Comparison of ENCODE assay signal across 22 cellular contexts in genomic region chr4:135243960-135244561, GRCh38.
DNase-seq lines count a peak whose midpoint lies in the region; ATAC-seq and TF ChIP-seq lines count a peak whose summit lies in the region.
"Had no signal": no experiment of that assay in that cellular context is flagged by ENCODE, and none has a peak within 500 bp of the region (broad histone marks: within the 10 kb centered on the region; RNA-seq: fewer than 3 reads in every experiment).

No MANE protein-coding gene starts in this region.

- peaks cover 7% of the 10 kb centered on the region for H3K9me3 Mint-ChIP-seq in CD8-positive, alpha-beta T cell
- H3K9me3 Mint-ChIP-seq: activated CD4-positive, alpha-beta T cell treated with anti-CD3 and anti-CD28 coated beads, Interleukin-2, amount 10 ng/mL, durations not matched to agents 7 days and 5 days; CD4-positive, alpha-beta T cell had no signal

- no peak overlapping the region for H3K9ac ChIP-seq in OCI-LY3 (ENCODE audit: low read length)
- H3K9ac ChIP-seq: GM23248 had no signal

- H3K4me3 ChIP-seq in OCI-LY3 (ENCODE audit: low read length) (no peak overlapping the region), fibroblast of mammary gland (ENCODE audit: control insufficient read depth, low read depth, low read length) (no peak overlapping the region), osteoblast (ENCODE audit: insufficient read depth, low read length) (no peak overlapping the region)
- no peak overlapping the region for H3K4me3 ChIP-seq in CD8-positive, alpha-beta T cell (ENCODE audit: low read depth, low read length)
- H3K4me3 ChIP-seq: GM12878, GM23248, skin epidermis, tibial artery had no signal

- CTCF ChIA-PET in CD8-positive, alpha-beta T cell (lab: Charles Lee) = no interaction called here

- no peak overlapping the region for H3K4me2 ChIP-seq in OCI-LY3 (ENCODE audit: low read length)
- no peak overlapping the region for H3K4me2 ChIP-seq in osteoblast (ENCODE audit: insufficient read depth, low read length)

- H3K36me3 ChIP-seq in OCI-LY3 (replicated peaks; ENCODE audit: low read depth, low read length) (no peaks in the 10 kb centered on the region), osteoblast (ENCODE audit: insufficient read depth, low read length) (no peaks in the 10 kb centered on the region)
- H3K36me3 ChIP-seq in CD8-positive, alpha-beta T cell (ENCODE audit: insufficient read depth, low read length) = no peaks in the 10 kb centered on the region
- H3K36me3 ChIP-seq: tibial artery had no signal

- H3K27me3 Mint-ChIP-seq in CD8-positive, alpha-beta T cell (ENCODE audit: low read depth) = no peaks in the 10 kb centered on the region
- H3K27me3 Mint-ChIP-seq: activated CD4-positive, alpha-beta T cell treated with anti-CD3 and anti-CD28 coated beads, Interleukin-2, amount 10 ng/mL, durations not matched to agents 7 days and 5 days; activated naive CD8-positive, alpha-beta T cell; CD4-positive, alpha-beta T cell; naive B cell had no signal

- H3K79me2 ChIP-seq in OCI-LY3 (ENCODE audit: low read length) = no peaks in the 10 kb centered on the region
- no peaks in the 10 kb centered on the region for H3K79me2 ChIP-seq in osteoblast (ENCODE audit: insufficient read depth, low read length)

- no peak overlapping the region for H3K27ac Mint-ChIP-seq in CD8-positive, alpha-beta T cell
- H3K27ac Mint-ChIP-seq: activated CD4-positive, alpha-beta T cell treated with anti-CD3 and anti-CD28 coated beads, Interleukin-2, amount 10 ng/mL, durations not matched to agents 7 days and 5 days; activated naive CD8-positive, alpha-beta T cell; CD4-positive, alpha-beta T cell; naive B cell had no signal

- H3K36me3 Mint-ChIP-seq in CD8-positive, alpha-beta T cell = no peaks in the 10 kb centered on the region
- H3K36me3 Mint-ChIP-seq: activated naive CD8-positive, alpha-beta T cell; naive B cell had no signal

- H3K27me3 ChIP-seq in OCI-LY3 (ENCODE audit: low read depth, low read length) (no peaks in the 10 kb centered on the region), osteoblast (ENCODE audit: insufficient read depth, low read length) (no peaks in the 10 kb centered on the region)
- no peaks in the 10 kb centered on the region for H3K27me3 ChIP-seq in CD8-positive, alpha-beta T cell (ENCODE audit: insufficient read depth, low read length)
- H3K27me3 ChIP-seq: tibial artery had no signal

- H3K4me1 ChIP-seq in OCI-LY3 (ENCODE audit: low read length) (no peaks in the 10 kb centered on the region), osteoblast (ENCODE audit: insufficient read depth, low read length) (no peaks in the 10 kb centered on the region)
- H3K4me1 ChIP-seq in CD8-positive, alpha-beta T cell (ENCODE audit: insufficient read depth, low read length) = no peaks in the 10 kb centered on the region
- H3K4me1 ChIP-seq: tibial artery had no signal

- H3K4me1 Mint-ChIP-seq in CD8-positive, alpha-beta T cell (ENCODE audit: low read depth) = no peaks in the 10 kb centered on the region
- H3K4me1 Mint-ChIP-seq: activated CD4-positive, alpha-beta T cell treated with anti-CD3 and anti-CD28 coated beads, Interleukin-2, amount 10 ng/mL, durations not matched to agents 7 days and 5 days; naive B cell had no signal

- no peak overlapping the region for H3K4me3 Mint-ChIP-seq in CD8-positive, alpha-beta T cell
- H3K4me3 Mint-ChIP-seq: activated CD4-positive, alpha-beta T cell treated with anti-CD3 and anti-CD28 coated beads, Interleukin-2, amount 10 ng/mL, durations not matched to agents 7 days and 5 days; activated naive CD8-positive, alpha-beta T cell; CD4-positive, alpha-beta T cell; naive B cell had no signal

- peak overlapping the region; percentile 10; the same call in 1 of the 2 replicates for H2AFZ ChIP-seq in OCI-LY3 (ENCODE audit: low read depth, low read length)
- H2AFZ ChIP-seq in osteoblast (ENCODE audit: low read length) = no peak overlapping the region
- H2AFZ ChIP-seq: GM23248 had no signal

- H3K9me3 ChIP-seq in OCI-LY3 (ENCODE audit: insufficient read depth, low read length) (no peaks in the 10 kb centered on the region), osteoblast (ENCODE audit: low read depth, low read length) (no peaks in the 10 kb centered on the region)
- H3K9me3 ChIP-seq in CD8-positive, alpha-beta T cell (ENCODE audit: low read length) = no peaks in the 10 kb centered on the region
- H3K9me3 ChIP-seq: tibial artery had no signal

- ATAC-seq in HG03460 (IDR thresholded peaks at IDR 0.05; ENCODE audit: unreplicated experiment) = no peak
- ATAC-seq in CD8-positive, alpha-beta T cell = no peak
- ATAC-seq in left ventricle myocardium superior = no peak
- ATAC-seq: GM12878 had no signal

- TF ChIP-seq CTCF in OCI-LY3 (IDR thresholded peaks at IDR 0.05; ENCODE audit: low read depth, low read length) (no peak), fibroblast of mammary gland (conservative IDR thresholded peaks at IDR 0.05; ENCODE audit: control insufficient read depth, insufficient read depth, low read depth, low read length) (no peak), osteoblast (IDR thresholded peaks at IDR 0.05; ENCODE audit: extremely low read depth, low read depth, low read length) (no peak)
- no peak for TF ChIP-seq CTCF in CD8-positive, alpha-beta T cell (IDR thresholded peaks at IDR 0.05)

- H3K27ac ChIP-seq in OCI-LY3 (ENCODE audit: low read length) = no peak overlapping the region
- no peak overlapping the region for H3K27ac ChIP-seq in osteoblast (ENCODE audit: low read depth, low read length)
- no peak overlapping the region for H3K27ac ChIP-seq in CD8-positive, alpha-beta T cell (ENCODE audit: low read depth, low read length)
- H3K27ac ChIP-seq: 22Rv1, GM23248, skin epidermis, tibial artery had no signal

- POLR2A ChIA-PET in CD8-positive, alpha-beta T cell (lab: Charles Lee) = no interaction called here

- DNase-seq in NCI-H2171 treated with DMSO at 0.1 percent for 48 hours (lab: John Stamatoyannopoulos, UW) = peak; percentile 1
- DNase-seq in NCI-H2171 (lab: John Stamatoyannopoulos, UW) = no peak
- DNase-seq in fibroblast of mammary gland (ENCODE audit: low read depth) = peak; percentile 1
- DNase-seq in osteoblast (ENCODE audit: insufficient read length, low spot score, missing footprints) = no peak
- no peak for DNase-seq in CD8-positive, alpha-beta T cell
- no peak for DNase-seq in left ventricle myocardium superior
- DNase-seq: activated CD4-positive, alpha-beta T cell treated with anti-CD3 and anti-CD28 coated beads, Interleukin-2, amount 10 ng/mL, durations not matched to agents 7 days and 5 days; activated T-cell treated with anti-CD3 and anti-CD28 coated beads, Interleukin-2, amount 50 U/mL, for 1 hour; CD4-positive, alpha-beta T cell; GM23248; naive B cell; NCI-H1694; NCI-H446 treated with DMSO at 0.1 percent for 48 hours; OCI-M1; posterior cingulate gyrus; tibial artery had no signal

- intact Hi-C loops in CD8-positive, alpha-beta T cell (cut with DNase I, micrococcal nuclease) = no loop called here
- intact Hi-C loops in left ventricle myocardium superior (cut with micrococcal nuclease) = no loop called here

- H4K20me1 ChIP-seq in OCI-LY3 (ENCODE audit: insufficient read depth, low read length) (no peaks in the 10 kb centered on the region), osteoblast (ENCODE audit: insufficient read depth, low read length) (no peaks in the 10 kb centered on the region)

Comparison
In these comparisons a context has a peak if more than half of its experiments do, and no peak if none do; other contexts are left out.
1. DNase-seq: peak in NCI-H2171 treated with DMSO at 0.1 percent for 48 hours (single experiment) and fibroblast of mammary gland (single experiment); none in NCI-H2171 (single experiment), osteoblast (single experiment), CD8-positive, alpha-beta T cell (0 of 7) and left ventricle myocardium superior (single experiment).